In the genomic region with DNA sequence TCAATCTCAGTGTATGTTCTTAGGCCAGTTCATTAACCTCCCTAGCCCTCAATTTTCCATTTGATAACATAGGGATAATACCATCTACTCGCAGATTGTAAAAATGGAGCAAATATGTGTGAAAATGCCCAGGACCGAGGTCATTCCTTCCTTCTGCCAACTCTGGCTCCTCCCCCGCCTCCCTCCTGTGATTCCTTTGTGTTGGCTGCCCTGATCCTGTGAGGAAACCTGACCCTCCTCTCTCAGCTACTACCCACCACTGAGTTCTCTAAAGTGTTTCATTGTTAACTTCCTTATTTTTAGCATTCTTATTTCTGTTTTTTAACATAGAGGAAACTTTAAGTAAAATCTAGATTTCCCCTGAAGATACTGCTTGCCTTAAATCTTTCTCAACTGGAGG, we compare ENCODE assay signal across 10 cellular contexts. TPM values are rescaled to one million over a fixed set of nuclear protein-coding genes. Genes with fewer than 3 reads are reported as not detected.
DNase-seq lines count a peak whose midpoint lies in the region; ATAC-seq and TF ChIP-seq lines count a peak whose summit lies in the region.
"Had no signal": no experiment of that assay in that cellular context is flagged by ENCODE, and none has a peak within 500 bp of the region (broad histone marks: within the 10 kb centered on the region; RNA-seq: fewer than 3 reads in every experiment).

No MANE protein-coding gene starts in this region.

- H3K36me3 ChIP-seq in mesendoderm (ENCODE audit: control insufficient read depth, insufficient read depth, low read length) = no peaks in the 10 kb centered on the region

- H3K79me1 ChIP-seq in mesendoderm (ENCODE audit: low read length) = no peaks in the 10 kb centered on the region

- TF ChIP-seq EP300 in Ishikawa (IDR thresholded peaks at IDR 0.05; ENCODE audit: borderline replicate concordance) = no peak

- no peaks in the 10 kb centered on the region for H3K27me3 ChIP-seq in mesendoderm (ENCODE audit: insufficient read depth, low read length, poor library complexity)
- H3K27me3 ChIP-seq: tibial artery had no signal

- peaks cover 2% of the 10 kb centered on the region for H3K4me1 ChIP-seq in mesendoderm (ENCODE audit: control insufficient read depth, low read depth, low read length)
- H3K4me1 ChIP-seq: tibial artery had no signal

- H2BK120ac ChIP-seq in mesendoderm (ENCODE audit: low read depth, low read length) = no peak overlapping the region

- no peak overlapping the region for H3K4me2 ChIP-seq in mesendoderm (ENCODE audit: low read length)

- H3K79me2 ChIP-seq in mesendoderm (ENCODE audit: control insufficient read depth, insufficient read depth, low read length) = no peaks in the 10 kb centered on the region

- no peak overlapping the region for H3K4me3 Mint-ChIP-seq in activated naive CD8-positive, alpha-beta T cell treated with anti-CD3 and anti-CD28 coated beads, Interleukin-2, amount 10 ng/mL, durations not matched to agents 7 days and 5 days

- DNase-seq in GDM1 (lab: John Stamatoyannopoulos, UW) (peak; percentile 41), mesendoderm (peak; percentile 75), DMS114 treated with DMSO at 0.1 percent for 48 hours (lab: John Stamatoyannopoulos, UW; ENCODE audit: unreplicated experiment) (no peak), GM19240 (ENCODE audit: insufficient read length, low spot score) (no peak), COLO829 (ENCODE audit: low spot score) (no peak)
- no peak for DNase-seq in activated naive CD8-positive, alpha-beta T cell treated with anti-CD3 and anti-CD28 coated beads, Interleukin-2, amount 10 ng/mL, durations not matched to agents 7 days and 5 days
- DNase-seq: activated T-cell treated with anti-CD3 and anti-CD28 coated beads for 4 hours, tibial artery had no signal

- H2AK5ac ChIP-seq in mesendoderm (ENCODE audit: low read length) = no peak overlapping the region

- POLR2A ChIA-PET in activated naive CD8-positive, alpha-beta T cell treated with anti-CD3 and anti-CD28 coated beads, Interleukin-2, amount 10 ng/mL, durations not matched to agents 7 days and 5 days (lab: Charles Lee) = no interaction called here

- H3K36me3 Mint-ChIP-seq in activated naive CD8-positive, alpha-beta T cell treated with anti-CD3 and anti-CD28 coated beads, Interleukin-2, amount 10 ng/mL, durations not matched to agents 7 days and 5 days = peaks cover 42% of the 10 kb centered on the region

- no CpG with 5 or more reads among the region's 3 CpGs for WGBS in mesendoderm (ENCODE audit: extremely low coverage, insufficient coverage, low lambda C conversion rate)

- TF ChIP-seq RAD21 in Ishikawa (IDR thresholded peaks at IDR 0.05; ENCODE audit: low read depth) = no peak

- H3K27ac Mint-ChIP-seq in activated naive CD8-positive, alpha-beta T cell treated with anti-CD3 and anti-CD28 coated beads, Interleukin-2, amount 10 ng/mL, durations not matched to agents 7 days and 5 days = peak overlapping the region; percentile 43

- no peaks in the 10 kb centered on the region for H3K9me3 Mint-ChIP-seq in activated naive CD8-positive, alpha-beta T cell treated with anti-CD3 and anti-CD28 coated beads, Interleukin-2, amount 10 ng/mL, durations not matched to agents 7 days and 5 days

- no peak overlapping the region for H3K4ac ChIP-seq in mesendoderm (ENCODE audit: low read depth, low read length)

- H3K27me3 Mint-ChIP-seq in activated naive CD8-positive, alpha-beta T cell treated with anti-CD3 and anti-CD28 coated beads, Interleukin-2, amount 10 ng/mL, durations not matched to agents 7 days and 5 days = no peaks in the 10 kb centered on the region

- H3K4me3 ChIP-seq in mesendoderm (ENCODE audit: low read length) = no peak overlapping the region
- H3K4me3 ChIP-seq: tibial artery had no signal

- no peak overlapping the region for H3K18ac ChIP-seq in mesendoderm (ENCODE audit: low read length)

- H2BK5ac ChIP-seq in mesendoderm (ENCODE audit: low read length) = no peak overlapping the region

- no peak overlapping the region for H3K56ac ChIP-seq in mesendoderm (ENCODE audit: low read length)

- ATAC-seq in activated naive CD8-positive, alpha-beta T cell treated with anti-CD3 and anti-CD28 coated beads, Interleukin-2, amount 10 ng/mL, durations not matched to agents 7 days and 5 days (ENCODE audit: low read depth) = no peak
- no peak for ATAC-seq in HG03175 (IDR thresholded peaks at IDR 0.05; ENCODE audit: unreplicated experiment)

- no peak overlapping the region for H4K5ac ChIP-seq in mesendoderm (ENCODE audit: low read length)

- H2BK15ac ChIP-seq in mesendoderm (replicated peaks; ENCODE audit: low read depth) = no peak overlapping the region

- H3K9ac ChIP-seq in mesendoderm (ENCODE audit: low read length) = no peak overlapping the region

- no peak overlapping the region for H4K8ac ChIP-seq in mesendoderm (ENCODE audit: low read depth, low read length)

- H3K4me1 Mint-ChIP-seq in activated naive CD8-positive, alpha-beta T cell treated with anti-CD3 and anti-CD28 coated beads, Interleukin-2, amount 10 ng/mL, durations not matched to agents 7 days and 5 days = no peaks in the 10 kb centered on the region

- no peak overlapping the region for H3K23ac ChIP-seq in mesendoderm (ENCODE audit: low read length)

- peak overlapping the region; percentile 35 for H3K27ac ChIP-seq in mesendoderm (ENCODE audit: low read depth, low read length)
- H3K27ac ChIP-seq: tibial artery had no signal

TF ChIP-seq in Ishikawa, 13 proteins besides CTCF, POLR2A, EP300 and RAD21:
- TF ChIP-seq NFIC (IDR thresholded peaks at IDR 0.05) (0 out of 2 replicates have a peak, but pooled peaks have one; percentile 25), MAX (IDR thresholded peaks at IDR 0.05) (peak; percentile 37; the same call in 1 of the 2 replicates), FOXM1 (IDR thresholded peaks at IDR 0.05; ENCODE audit: borderline replicate concordance, low read depth) (no peak), CEBPB (IDR thresholded peaks at IDR 0.05) (no peak)
TF ChIP-seq in Ishikawa: peak in this region for 2.

RNA-seq across cellular contexts. Expression of gene FBXL3, which starts 21.6 kb away (rescaled TPM):
- 10 to 100 TPM; 46.1 to 47.7 TPM for total RNA-seq in activated naive CD8-positive, alpha-beta T cell treated with anti-CD3 and anti-CD28 coated beads, Interleukin-2, amount 10 ng/mL, durations not matched to agents 7 days and 5 days
- 11.3 TPM for polyA plus RNA-seq in mesendoderm (2013, experiment 1 of 2)
- 12.4 TPM for polyA plus RNA-seq in mesendoderm (2013, experiment 2 of 2)

RNA-seq across cellular contexts. Expression of gene CLN5, which starts 56.7 kb away (rescaled TPM):
- total RNA-seq in activated naive CD8-positive, alpha-beta T cell treated with anti-CD3 and anti-CD28 coated beads, Interleukin-2, amount 10 ng/mL, durations not matched to agents 7 days and 5 days = 10 to 100 TPM; 15.4 to 18.9 TPM
- 6.5 TPM for polyA plus RNA-seq in mesendoderm (2013, experiment 1 of 2)
- polyA plus RNA-seq in mesendoderm (2013, experiment 2 of 2) = 6.6 TPM

Comparison
In these comparisons a context has a peak if more than half of its experiments do, and no peak if none do; other contexts are left out.
1. DNase-seq: peak in GDM1 (single experiment) and mesendoderm (single experiment); none in activated naive CD8-positive, alpha-beta T cell treated with anti-CD3 and anti-CD28 coated beads, Interleukin-2, amount 10 ng/mL, durations not matched to agents 7 days and 5 days (single experiment), DMS114 treated with DMSO at 0.1 percent for 48 hours (single experiment), GM19240 (single experiment) and COLO829 (single experiment).